ENCODE assay signal across 1 cellular context in the genomic region with DNA sequence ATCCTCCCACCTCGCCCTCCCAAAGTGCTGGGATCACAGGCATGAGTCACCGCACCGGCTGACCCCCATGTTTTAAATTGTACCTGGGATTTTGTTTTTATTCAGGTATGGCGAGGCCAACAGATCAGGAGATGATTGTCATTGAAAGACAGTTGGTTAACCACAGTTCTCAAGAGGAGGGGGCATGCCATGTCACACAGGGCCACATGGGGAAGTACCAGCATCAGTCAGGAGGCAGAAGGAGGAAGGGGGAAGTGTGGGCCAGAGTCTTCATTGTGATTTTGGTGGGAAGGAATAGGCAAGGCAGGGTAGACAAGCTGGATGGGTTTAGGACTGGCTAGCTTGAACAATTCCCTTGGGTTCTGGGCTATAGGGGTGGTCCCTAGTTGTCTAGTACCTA.
TF ChIP-seq lines count a peak whose summit lies in the region.

No MANE protein-coding gene starts in this region.

TF ChIP-seq in SK-N-SH treated with all-trans-retinoic acid at 6 μM for 48 hours, 23 proteins besides CTCF, POLR2A, EP300 and RAD21 (continued from another document):
- TF ChIP-seq, protein P1, sequence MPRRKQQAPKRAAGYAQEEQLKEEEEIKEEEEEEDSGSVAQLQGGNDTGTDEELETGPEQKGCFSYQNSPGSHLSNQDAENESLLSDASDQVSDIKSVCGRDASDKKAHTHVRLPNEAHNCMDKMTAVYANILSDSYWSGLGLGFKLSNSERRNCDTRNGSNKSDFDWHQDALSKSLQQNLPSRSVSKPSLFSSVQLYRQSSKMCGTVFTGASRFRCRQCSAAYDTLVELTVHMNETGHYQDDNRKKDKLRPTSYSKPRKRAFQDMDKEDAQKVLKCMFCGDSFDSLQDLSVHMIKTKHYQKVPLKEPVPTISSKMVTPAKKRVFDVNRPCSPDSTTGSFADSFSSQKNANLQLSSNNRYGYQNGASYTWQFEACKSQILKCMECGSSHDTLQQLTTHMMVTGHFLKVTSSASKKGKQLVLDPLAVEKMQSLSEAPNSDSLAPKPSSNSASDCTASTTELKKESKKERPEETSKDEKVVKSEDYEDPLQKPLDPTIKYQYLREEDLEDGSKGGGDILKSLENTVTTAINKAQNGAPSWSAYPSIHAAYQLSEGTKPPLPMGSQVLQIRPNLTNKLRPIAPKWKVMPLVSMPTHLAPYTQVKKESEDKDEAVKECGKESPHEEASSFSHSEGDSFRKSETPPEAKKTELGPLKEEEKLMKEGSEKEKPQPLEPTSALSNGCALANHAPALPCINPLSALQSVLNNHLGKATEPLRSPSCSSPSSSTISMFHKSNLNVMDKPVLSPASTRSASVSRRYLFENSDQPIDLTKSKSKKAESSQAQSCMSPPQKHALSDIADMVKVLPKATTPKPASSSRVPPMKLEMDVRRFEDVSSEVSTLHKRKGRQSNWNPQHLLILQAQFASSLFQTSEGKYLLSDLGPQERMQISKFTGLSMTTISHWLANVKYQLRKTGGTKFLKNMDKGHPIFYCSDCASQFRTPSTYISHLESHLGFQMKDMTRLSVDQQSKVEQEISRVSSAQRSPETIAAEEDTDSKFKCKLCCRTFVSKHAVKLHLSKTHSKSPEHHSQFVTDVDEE (CRISPR knock-in tag; IDR thresholded peaks at IDR 0.05): no peak
- TF ChIP-seq ARNTL (CRISPR knock-in tag; IDR thresholded peaks at IDR 0.05; ENCODE audit: borderline replicate concordance, low read depth) (no peak), PPARA (CRISPR knock-in tag; IDR thresholded peaks at IDR 0.05; ENCODE audit: borderline replicate concordance) (no peak), ZNF70 (CRISPR knock-in tag; IDR thresholded peaks at IDR 0.05) (no peak), ESRRG (CRISPR knock-in tag; IDR thresholded peaks at IDR 0.05) (no peak), ISL1 (CRISPR knock-in tag; IDR thresholded peaks at IDR 0.05) (no peak), ZFP30 (CRISPR knock-in tag; IDR thresholded peaks at IDR 0.05) (no peak), ZNF565 (CRISPR knock-in tag; conservative IDR thresholded peaks at IDR 0.05; ENCODE audit: low read depth) (no peak), ZNF8 (CRISPR knock-in tag; IDR thresholded peaks at IDR 0.05) (no peak)
